Comparison of ENCODE assay signal across 28 cellular contexts in the genomic region with DNA sequence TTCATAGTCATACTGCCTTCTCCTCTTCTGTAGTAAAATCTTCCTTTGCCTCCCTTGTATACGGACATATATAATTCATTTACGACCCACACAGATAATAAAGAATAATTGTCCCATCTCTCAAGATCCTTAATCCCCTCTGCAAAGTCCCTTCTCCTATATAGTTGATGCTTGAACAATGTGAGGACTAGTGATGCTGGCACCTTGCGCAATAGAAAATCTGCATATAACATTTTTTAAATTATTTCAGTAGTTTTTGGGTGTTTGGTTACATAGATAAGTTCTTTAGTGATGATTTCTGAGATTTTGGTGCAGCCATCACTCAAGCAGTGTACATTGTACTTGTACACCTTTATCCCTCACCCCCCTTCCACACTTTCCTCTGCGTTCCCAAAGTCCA. TPM values are rescaled to one million over a fixed set of nuclear protein-coding genes. Genes with fewer than 3 reads are reported as not detected.
DNase-seq lines count a peak whose midpoint lies in the region; ATAC-seq, FAIRE-seq and TF ChIP-seq lines count a peak whose summit lies in the region.
"Had no signal": no experiment of that assay in that cellular context is flagged by ENCODE, and none has a peak within 500 bp of the region (broad histone marks: within the 10 kb centered on the region; RNA-seq: fewer than 3 reads in every experiment).

No MANE protein-coding gene starts in this region.

- no peak overlapping the region for H2BK20ac ChIP-seq in H1 (ENCODE audit: low read length)

- no peak overlapping the region for H3K4ac ChIP-seq in H1 (replicated peaks; ENCODE audit: insufficient read length, low read depth, low read length)

- no peak overlapping the region for H2BK120ac ChIP-seq in H1 (replicated peaks; ENCODE audit: low read depth, low read length)

- intact Hi-C loops in HepG2 (cut with micrococcal nuclease; ENCODE audit: unreplicated experiment): no loop called here
- intact Hi-C loops in right lobe of liver (cut with DNase I): no loop called here

- H4K20me1 ChIP-seq in HepG2 (ENCODE audit: insufficient read depth, low read length) (no peaks in the 10 kb centered on the region), H1 (replicated peaks in 1 of 2; ENCODE audit: control insufficient read depth in 1 of 2, insufficient read depth in 2 of 2, low read length in 2 of 2) (no peaks in the 10 kb centered on the region)
- H4K20me1 ChIP-seq: BLaER1 had no signal

- BruUV-seq in HepG2 (replicated peaks; lab: Mats Ljungman, UMichigan): no TSS peak

- POLR2A ChIA-PET in HepG2 (lab: Yijun Ruan, JAX): no interaction called here
- POLR2A ChIA-PET in H1 (lab: Charles Lee; ENCODE audit: partially characterized antibody): no interaction called here

- no peak for TF ChIP-seq CTCF in HepG2 (CRISPR knock-in tag; IDR thresholded peaks at IDR 0.05)
- TF ChIP-seq CTCF in right lobe of liver (IDR thresholded peaks at IDR 0.05): no peak
- TF ChIP-seq CTCF in H1 (IDR thresholded peaks at IDR 0.05; ENCODE audit: control extremely low read depth in 1 of 3, insufficient read depth in 1 of 3, low read depth in 1 of 3, low read length in 3 of 3): no peak

- H3K14ac ChIP-seq in H1 (ENCODE audit: insufficient read length): no peak overlapping the region

- H3K9me3 ChIP-seq in HepG2 (ENCODE audit: low read length): no peaks in the 10 kb centered on the region
- H3K9me3 ChIP-seq in right lobe of liver: no peaks in the 10 kb centered on the region
- no peaks in the 10 kb centered on the region for H3K9me3 ChIP-seq in H1 (ENCODE audit: insufficient read depth in 2 of 2, low read depth in 1 of 2, low read length in 1 of 2)
- H3K9me3 ChIP-seq: BE2C, BLaER1 had no signal

- FAIRE-seq in HepG2 (lab: Jason Lieb, UNC): no peak
- no peak for FAIRE-seq in H1 (lab: Jason Lieb, UNC)
- FAIRE-seq: A204.1, GM12878, GM12892, GM18507 had no signal

- no peaks in the 10 kb centered on the region for H3K79me1 ChIP-seq in H1 (ENCODE audit: low read depth, low read length)

- H4K91ac ChIP-seq in H1 (replicated peaks; ENCODE audit: insufficient read length, low read length): no peak overlapping the region

- no peak overlapping the region for H2AK5ac ChIP-seq in H1 (ENCODE audit: low read depth, low read length)

- peaks cover 2% of the 10 kb centered on the region for H3K27me3 Mint-ChIP-seq in T-helper 2 cell treated with Interferon-gamma antibody and Interleukin-4, amounts not matched to agents 5 μg/mL and 100 μg/mL, for 36 hours (ENCODE audit: low read depth)
- H3K27me3 Mint-ChIP-seq: CD4-positive, alpha-beta memory T cell; CD4-positive, CD25-positive, alpha-beta regulatory T cell; CD8-positive, alpha-beta memory T cell had no signal

- no peak overlapping the region for H4K8ac ChIP-seq in H1 (ENCODE audit: extremely low read depth, insufficient read depth, low read length)

- H3K9ac ChIP-seq in HepG2 (ENCODE audit: insufficient read depth, low read depth, low read length): no peak overlapping the region
- no peak overlapping the region for H3K9ac ChIP-seq in H1 (replicated peaks in 1 of 4; ENCODE audit: extremely low read depth in 1 of 4, low read depth in 3 of 4, low read length in 3 of 4)
- H3K9ac ChIP-seq: BLaER1 had no signal

- no peak overlapping the region for H2BK5ac ChIP-seq in H1 (ENCODE audit: low read depth, low read length)

- H3K79me2 ChIP-seq in HepG2 (ENCODE audit: insufficient read depth, low read length) (no peaks in the 10 kb centered on the region), H1 (ENCODE audit: control insufficient read depth in 1 of 2, insufficient read depth in 2 of 2, low read length in 2 of 2) (no peaks in the 10 kb centered on the region)

- TF ChIP-seq POLR2A in HepG2 (IDR thresholded peaks at IDR 0.05; ENCODE audit: insufficient read depth in 1 of 2, low read depth in 2 of 2, low read length in 2 of 2): no peak
- TF ChIP-seq POLR2A in right lobe of liver (IDR thresholded peaks at IDR 0.05): no peak
- no peak for TF ChIP-seq POLR2A in H1 (IDR thresholded peaks at IDR 0.05; ENCODE audit: control extremely low read depth in 1 of 2, low read depth in 2 of 2, low read length in 2 of 2)

- no peak overlapping the region for H3K27ac Mint-ChIP-seq in T-helper 2 cell treated with Interferon-gamma antibody and Interleukin-4, amounts not matched to agents 5 μg/mL and 100 μg/mL, for 36 hours
- H3K27ac Mint-ChIP-seq: CD14-positive monocyte; CD4-positive, alpha-beta memory T cell; CD4-positive, CD25-positive, alpha-beta regulatory T cell; CD8-positive, alpha-beta memory T cell had no signal

- no peaks in the 10 kb centered on the region for H3K27me3 ChIP-seq in HepG2 (ENCODE audit: control insufficient read depth in 1 of 2, insufficient read depth in 2 of 2, low read length in 2 of 2)
- H3K27me3 ChIP-seq in right lobe of liver: no peaks in the 10 kb centered on the region
- H3K27me3 ChIP-seq in H1 (replicated peaks in 1 of 4; ENCODE audit: control insufficient read depth in 3 of 4, extremely low read depth in 1 of 4, insufficient read depth in 3 of 4, low read length in 3 of 4): no peaks in the 10 kb centered on the region
- H3K27me3 ChIP-seq: BE2C, BLaER1 had no signal

- in situ Hi-C loops in HepG2 (cut with HindIII; ENCODE audit: extremely low pct_ligation_motif_present, low pct_unique_long_range_greater_than_20kb): no loop called here

- H3K23me2 ChIP-seq in H1 (ENCODE audit: low read depth, low read length): no peaks in the 10 kb centered on the region

- H2AFZ ChIP-seq in HepG2 (ENCODE audit: low read length) (no peak overlapping the region), H1 (ENCODE audit: low read length) (no peak overlapping the region)

- H3K4me1 Mint-ChIP-seq in T-helper 2 cell treated with Interferon-gamma antibody and Interleukin-4, amounts not matched to agents 5 μg/mL and 100 μg/mL, for 36 hours (ENCODE audit: low read depth): peaks cover 16% of the 10 kb centered on the region
- H3K4me1 Mint-ChIP-seq: CD14-positive monocyte; CD4-positive, CD25-positive, alpha-beta regulatory T cell; CD8-positive, alpha-beta memory T cell had no signal

- no peak for TF ChIP-seq EP300 in HepG2 (IDR thresholded peaks at IDR 0.05; ENCODE audit: low read depth in 2 of 2, low read length in 2 of 2)
- no peak for TF ChIP-seq EP300 in HepG2 (CRISPR knock-in tag; IDR thresholded peaks at IDR 0.05; ENCODE audit: borderline replicate concordance)
- no peak for TF ChIP-seq EP300 in Ishikawa (IDR thresholded peaks at IDR 0.05; ENCODE audit: borderline replicate concordance)
- TF ChIP-seq EP300 in H1 (IDR thresholded peaks at IDR 0.05; ENCODE audit: borderline replicate concordance in 1 of 2, low read depth in 2 of 2, low read length in 2 of 2): no peak

- H3K27ac ChIP-seq in HepG2 (ENCODE audit: extremely low read length, insufficient read depth, low read length): no peak overlapping the region
- H3K27ac ChIP-seq in right lobe of liver: no peak overlapping the region
- H3K27ac ChIP-seq in H1 (ENCODE audit: low read depth, low read length): no peak overlapping the region
- H3K27ac ChIP-seq: BLaER1 had no signal

- H4K5ac ChIP-seq in H1 (ENCODE audit: insufficient read length, low read depth, low read length): no peak overlapping the region

- TF ChIP-seq RAD21 in HepG2 (CRISPR knock-in tag; IDR thresholded peaks at IDR 0.05) (no peak), Ishikawa (IDR thresholded peaks at IDR 0.05; ENCODE audit: low read depth) (no peak), H1 (IDR thresholded peaks at IDR 0.05 in 1 of 2, conservative IDR thresholded peaks at IDR 0.05 in 1 of 2; ENCODE audit: low read depth in 2 of 2, low read length in 2 of 2) (no peak)

- DNase-seq in HepG2 (ENCODE audit: low spot score): no peak
- no peak for DNase-seq in right lobe of liver
- DNase-seq in H1 (ENCODE audit: low read depth in 1 of 2, low spot score in 2 of 2): no peak
- no peak for DNase-seq in T-helper 2 cell treated with Interferon-gamma antibody and Interleukin-4, amounts not matched to agents 5 μg/mL and 100 μg/mL, for 36 hours (ENCODE audit: low spot score)
- DNase-seq in inferior parietal cortex (ENCODE audit: extremely low spot score): no peak
- DNase-seq: 8988T; ACHN; BE2C; C1 segment of cervical spinal cord; CD4-positive, alpha-beta memory T cell; CD4-positive, CD25-positive, alpha-beta regulatory T cell; CD8-positive, alpha-beta memory T cell; COR-L47; DMS 273 treated with DMSO at 0.1 percent for 48 hours; DMS153; DMS53; DMS79; DND-41; EL; GDM1 had no signal

- H3K9me3 Mint-ChIP-seq in T-helper 2 cell treated with Interferon-gamma antibody and Interleukin-4, amounts not matched to agents 5 μg/mL and 100 μg/mL, for 36 hours: no peaks in the 10 kb centered on the region
- H3K9me3 Mint-ChIP-seq: CD8-positive, alpha-beta memory T cell had no signal

- no peak overlapping the region for H3K4me3 Mint-ChIP-seq in T-helper 2 cell treated with Interferon-gamma antibody and Interleukin-4, amounts not matched to agents 5 μg/mL and 100 μg/mL, for 36 hours
- H3K4me3 Mint-ChIP-seq: CD14-positive monocyte; CD4-positive, alpha-beta memory T cell; CD4-positive, CD25-positive, alpha-beta regulatory T cell; CD8-positive, alpha-beta memory T cell had no signal

- CTCF ChIA-PET in HepG2 (lab: Yijun Ruan, JAX; ENCODE audit: low intra/inter-chr PET ratio, low total read pairs): no interaction called here
- CTCF ChIA-PET in H1 (lab: Charles Lee; ENCODE audit: partially characterized antibody): interaction anchor here (0.9 kb wide), 1 partner anchor 12 kb away, joined by 3 read pairs; no protein-coding TSS in a partner anchor

- H2BK12ac ChIP-seq in H1 (ENCODE audit: low read depth, low read length): no peak overlapping the region

- WGBS in HepG2 (ENCODE audit: low lambda C conversion rate): 13% methylated on average over 4 of the region's 4 CpGs
- 89% methylated on average over 4 of the region's 4 CpGs for WGBS in right lobe of liver (ENCODE audit: insufficient coverage, low coverage, low lambda C conversion rate, missing lambda C conversion rate)
- WGBS in H1 (ENCODE audit: extremely low coverage in 1 of 2, insufficient coverage in 1 of 2, insufficient read length in 1 of 2, insufficient replicate concordance in 2 of 2, low coverage in 1 of 2, low lambda C conversion rate in 2 of 2, missing lambda C conversion rate in 1 of 2), 2 experiments: 96% methylated on average over 4 of the region's 4 CpGs; no CpG with 5 or more reads in 1 of the 2 experiments

- no peak overlapping the region for H3K18ac ChIP-seq in H1 (ENCODE audit: extremely low read depth, low read length)

- H3K4me3 ChIP-seq in HepG2 (replicated peaks in 1 of 3; ENCODE audit: insufficient read depth in 1 of 3, low read depth in 2 of 3, low read length in 3 of 3) (no peak overlapping the region), right lobe of liver (no peak overlapping the region), H1 (ENCODE audit: extremely low read depth in 1 of 4, insufficient read depth in 2 of 4, low read depth in 3 of 4, low read length in 4 of 4) (no peak overlapping the region)
- H3K4me3 ChIP-seq: BLaER1, GM12878 had no signal

- H3K4me1 ChIP-seq in HepG2 (ENCODE audit: insufficient read depth, low read length) (no peaks in the 10 kb centered on the region), right lobe of liver (no peaks in the 10 kb centered on the region), H1 (replicated peaks in 1 of 4; ENCODE audit: control insufficient read depth in 3 of 4, insufficient read depth in 4 of 4, low read length in 3 of 4) (no peaks in the 10 kb centered on the region)
- H3K4me1 ChIP-seq: BE2C, BLaER1 had no signal

- no peak overlapping the region for H2BK15ac ChIP-seq in H1 (ENCODE audit: low read length)

- H3K36me3 Mint-ChIP-seq in T-helper 2 cell treated with Interferon-gamma antibody and Interleukin-4, amounts not matched to agents 5 μg/mL and 100 μg/mL, for 36 hours (ENCODE audit: low read depth): no peaks in the 10 kb centered on the region
- H3K36me3 Mint-ChIP-seq: CD14-positive monocyte; CD4-positive, alpha-beta memory T cell; CD4-positive, CD25-positive, alpha-beta regulatory T cell; CD8-positive, alpha-beta memory T cell had no signal

- no peaks in the 10 kb centered on the region for H3K36me3 ChIP-seq in HepG2 (replicated peaks in 1 of 2; ENCODE audit: control insufficient read depth in 1 of 2, insufficient read depth in 2 of 2, low read length in 2 of 2)
- H3K36me3 ChIP-seq in right lobe of liver: peaks cover 0 to 1% (median 0%) of the 10 kb centered on the region in 4 donors
- H3K36me3 ChIP-seq in H1 (ENCODE audit: control insufficient read depth in 2 of 4, insufficient read depth in 4 of 4, low read length in 3 of 4): no peaks in the 10 kb centered on the region
- H3K36me3 ChIP-seq: BE2C, BLaER1 had no signal

- no peak overlapping the region for H3K23ac ChIP-seq in H1 (ENCODE audit: insufficient read length)

- H3K56ac ChIP-seq in H1 (replicated peaks; ENCODE audit: insufficient read length, low read depth, low read length): no peak overlapping the region

- no peak overlapping the region for H3K4me2 ChIP-seq in HepG2 (ENCODE audit: low read depth, low read length)
- no peak overlapping the region for H3K4me2 ChIP-seq in H1 (ENCODE audit: insufficient read depth in 1 of 2, low read depth in 2 of 2, low read length in 2 of 2)
- H3K4me2 ChIP-seq: BLaER1 had no signal

- no peak for ATAC-seq in HepG2
- ATAC-seq in right lobe of liver: no peak
- ATAC-seq: GM12878 had no signal

RNA-seq across cellular contexts. Expression of gene DIRAS3, which starts 21.0 kb away (rescaled TPM):
- total RNA-seq in HepG2 (2016; rRNA removed; fragmentation: Illumina TruSeq; extraction: Trizol) (not detected in 2 replicates), right lobe of liver (1 to 10 TPM in 4 of 6 experiments, under 1 TPM in 2; 0.62 to 6.4 (median 1.9) TPM)
- not detected in 2 replicates for total RNA-seq in HepG2 (2016; cell fraction: cytosol; rRNA removed; fragmentation: Illumina TruSeq; extraction: Trizol; ENCODE audit: low read depth)
- not detected in 2 replicates for total RNA-seq in HepG2 (2016; cell fraction: insoluble cytoplasmic fraction; rRNA removed; fragmentation: Illumina TruSeq; extraction: Trizol)
- not detected in 2 replicates for total RNA-seq in HepG2 (2016; cell fraction: membrane; rRNA removed; fragmentation: Illumina TruSeq; extraction: Trizol)
- total RNA-seq in HepG2 (2016; cell fraction: nucleus; rRNA removed; fragmentation: Illumina TruSeq; extraction: Trizol): not detected in 2 replicates
- polyA plus RNA-seq in HepG2 (2011; rRNA removed) (not detected in 2 replicates), H1 (2011; rRNA removed) (0.11 and 0.13 TPM in 2 replicates)
- not detected in 2 replicates for polyA plus RNA-seq in HepG2 (2011; cell fraction: cytosol; rRNA removed)
- polyA plus RNA-seq in HepG2 (2011; cell fraction: nucleus; rRNA removed): not detected in 2 replicates
- polyA plus RNA-seq in HepG2 (2012): not detected in 2 replicates
- not detected in 2 replicates for polyA plus RNA-seq in HepG2 (2016; cell fraction: cytosol; fragmentation: Illumina TruSeq; extraction: Trizol; ENCODE audit: low read depth)
- polyA plus RNA-seq in HepG2 (2016; cell fraction: insoluble cytoplasmic fraction; fragmentation: Illumina TruSeq; extraction: Trizol; ENCODE audit: low read depth): not detected in 2 replicates
- not detected in 2 replicates for polyA plus RNA-seq in HepG2 (2016; cell fraction: membrane; fragmentation: Illumina TruSeq; extraction: Trizol; ENCODE audit: low read depth)
- polyA plus RNA-seq in HepG2 (2016; cell fraction: nucleus; fragmentation: Illumina TruSeq; extraction: Trizol; ENCODE audit: insufficient read depth, low read depth): not detected in 2 replicates
- polyA minus RNA-seq in HepG2 (2011; rRNA and poly(A)+ RNA removed; ENCODE audit: low replicate concordance): 0.19 TPM in 1 of 2 replicates, not detected in the other
- not detected in 2 replicates for polyA minus RNA-seq in HepG2 (2011; cell fraction: cytosol; rRNA and poly(A)+ RNA removed)
- polyA minus RNA-seq in HepG2 (2011; cell fraction: nucleus; rRNA and poly(A)+ RNA removed): not detected in 2 replicates
- total RNA-seq in H1 (2021; fragmentation: NEBNext Ultra II Directional; extraction: Animal tissue kit (Norgen Biotek cat#: 25700)): not detected in 2 replicates
- 0.13 TPM for polyA plus RNA-seq in H1 (2011; cell fraction: cytosol; rRNA removed)
- 0.07 TPM for polyA plus RNA-seq in H1 (2011; cell fraction: nucleus; rRNA removed)
- polyA plus RNA-seq in H1 (2012, experiment 1 of 2): not detected in 4 replicates
- polyA plus RNA-seq in H1 (2012, experiment 2 of 2): 0.08 TPM
- polyA plus RNA-seq in H1 (2013, experiment 1 of 2): 0.06 TPM
- not detected for polyA plus RNA-seq in H1 (2013, experiment 2 of 2)
- polyA minus RNA-seq in H1 (2011; rRNA and poly(A)+ RNA removed): not detected in 2 replicates
- not detected for polyA minus RNA-seq in H1 (2011; cell fraction: cytosol; rRNA and poly(A)+ RNA removed)
- not detected for polyA minus RNA-seq in H1 (2011; cell fraction: nucleus; rRNA and poly(A)+ RNA removed)
- total RNA-seq: CD4-positive, alpha-beta memory T cell; CD4-positive, CD25-positive, alpha-beta regulatory T cell; G401; GM12878 had no signal
- polyA plus RNA-seq: CD14-positive monocyte; CD4-positive, alpha-beta memory T cell; CD8-positive, alpha-beta memory T cell; GM12878 had no signal

Comparison
In these comparisons a context has a peak if more than half of its experiments do, and no peak if none do; other contexts are left out.
1. Of the 41 proteins assayed by ChIP-seq in both HepG2 and H1: peak only in HepG2: none; only in H1: none; in both: CEBPB; in neither: 40.